Comparison of ENCODE assay signal across 10 cellular contexts in genomic region chr4:100935090-100935489, GRCh38.
DNase-seq lines count a peak whose midpoint lies in the region; ATAC-seq and TF ChIP-seq lines count a peak whose summit lies in the region.
"Had no signal": no experiment of that assay in that cellular context is flagged by ENCODE, and none has a peak within 500 bp of the region (broad histone marks: within the 10 kb centered on the region; RNA-seq: fewer than 3 reads in every experiment).

No MANE protein-coding gene starts in this region.

- TF ChIP-seq CTCF in AG04449 (IDR thresholded peaks at IDR 0.05; ENCODE audit: insufficient read depth, low read length, missing control alignments) (peak; percentile 25), OCI-LY7 (conservative IDR thresholded peaks at IDR 0.05; ENCODE audit: low read length) (peak; percentile 61), foreskin fibroblast (IDR thresholded peaks at IDR 0.05; ENCODE audit: low read depth, low read length) (peak; percentile 5)

- H4K20me1 ChIP-seq in OCI-LY7 (ENCODE audit: insufficient read depth, low read length), result no peaks in the 10 kb centered on the region

- H3K4me3 ChIP-seq in AG04449 (ENCODE audit: low read depth, low read length) (no peak overlapping the region), OCI-LY7 (ENCODE audit: low read depth, low read length, poor library complexity, severe bottlenecking) (no peak overlapping the region), foreskin fibroblast (ENCODE audit: low read depth in 1 of 2, low read length in 2 of 2) (no peak overlapping the region)
- H3K4me3 ChIP-seq: right atrium auricular region had no signal

- H3K9me3 ChIP-seq in OCI-LY7 (ENCODE audit: low read length), result no peaks in the 10 kb centered on the region
- H3K9me3 ChIP-seq: right atrium auricular region had no signal

- intact Hi-C loops in OCI-LY7 (cut with micrococcal nuclease; ENCODE audit: unreplicated experiment), result no loop called here

- ATAC-seq in GM18868 (IDR thresholded peaks at IDR 0.05; ENCODE audit: unreplicated experiment), result peak; percentile 57
- ATAC-seq in HG03342 (IDR thresholded peaks at IDR 0.05; ENCODE audit: unreplicated experiment), result no peak
- ATAC-seq in HG03159 (IDR thresholded peaks at IDR 0.05; ENCODE audit: unreplicated experiment), result no peak
- ATAC-seq in GM21360 (IDR thresholded peaks at IDR 0.05; ENCODE audit: unreplicated experiment), result no peak

- no peaks in the 10 kb centered on the region for H3K4me1 ChIP-seq in OCI-LY7 (ENCODE audit: insufficient read depth, low read length, poor library complexity, severe bottlenecking)
- H3K4me1 ChIP-seq: right atrium auricular region had no signal

- no peak overlapping the region for H2AFZ ChIP-seq in OCI-LY7 (ENCODE audit: low read length)

- no peaks in the 10 kb centered on the region for H3K9me2 ChIP-seq in OCI-LY7 (ENCODE audit: insufficient read depth, low read length)

- H3K79me2 ChIP-seq in OCI-LY7 (ENCODE audit: insufficient read depth, low read depth, low read length), result no peaks in the 10 kb centered on the region

- BruUV-seq in OCI-LY7 (replicated peaks; lab: Mats Ljungman, UMichigan), result no TSS peak

- DNase-seq in AG04449 (ENCODE audit: low read depth, low spot score), result no peak
- peak; percentile 21 for DNase-seq in OCI-LY7 (ENCODE audit: low spot score)
- DNase-seq in foreskin fibroblast, result peak; percentile 3 to 29
- DNase-seq in activated naive CD4-positive, alpha-beta T cell treated with Interleukin-2 at 50 U/mL for 16 hours, result no peak
- DNase-seq: activated CD4-positive, alpha-beta memory T cell treated with anti-CD3 and anti-CD28 coated beads for 36 hours had no signal

- no peak overlapping the region for H3K4me2 ChIP-seq in OCI-LY7 (ENCODE audit: low read length)

- H3K36me3 ChIP-seq in OCI-LY7 (ENCODE audit: insufficient read depth, low read length), result no peaks in the 10 kb centered on the region
- H3K36me3 ChIP-seq: right atrium auricular region had no signal

- CTCF ChIA-PET in AG04449 (lab: Yijun Ruan, JAX) (interaction anchor here (1.1 kb wide), 1 partner anchor 18 kb away, joined by 3 read pairs; no protein-coding TSS in a partner anchor), OCI-LY7 (lab: Charles Lee; ENCODE audit: unreplicated experiment) (no interaction called here)

- POLR2A ChIA-PET in AG04449 (lab: Yijun Ruan, JAX) (no interaction called here), OCI-LY7 (lab: Charles Lee) (no interaction called here)

- no peak overlapping the region for H3K27ac ChIP-seq in OCI-LY7 (ENCODE audit: low read depth, low read length, poor library complexity, severe bottlenecking)
- H3K27ac ChIP-seq: right atrium auricular region had no signal

Comparison
In these comparisons a context has a peak if more than half of its experiments do, and no peak if none do; other contexts are left out.
1. DNase-seq: peak in OCI-LY7 (single experiment) and foreskin fibroblast (2 of 2); none in AG04449 (single experiment) and activated naive CD4-positive, alpha-beta T cell treated with Interleukin-2 at 50 U/mL for 16 hours (single experiment).
2. CTCF ChIP-seq: peak in every context shown above with its lines; median percentile 61 in OCI-LY7; 25 in AG04449; 5 in foreskin fibroblast.